ENCODE assay signal across 1 cellular context in genomic region chr19:2330632-2331284, GRCh38.
TF ChIP-seq lines count a peak whose summit lies in the region.

No MANE protein-coding gene starts in this region.

TF ChIP-seq in HEK293, 187 proteins besides CTCF, POLR2A, EP300 and RAD21 (continued from another document and continues in another):
- no peak for TF ChIP-seq ZFP41 (tag by site-specific recombination; IDR thresholded peaks at IDR 0.05; ENCODE audit: borderline replicate concordance)
- no peak for TF ChIP-seq ZNF324 (tag by site-specific recombination; IDR thresholded peaks at IDR 0.05)
- no peak for TF ChIP-seq ZNF510 (tag by site-specific recombination; IDR thresholded peaks at IDR 0.05; ENCODE audit: insufficient replicate concordance)
- TF ChIP-seq ZNF274 (IDR thresholded peaks at IDR 0.05; ENCODE audit: low read length) = no peak
- TF ChIP-seq ZNF274 (tag by site-specific recombination; IDR thresholded peaks at IDR 0.05; ENCODE audit: borderline replicate concordance) = no peak
- no peak for TF ChIP-seq RBAK (tag by site-specific recombination; IDR thresholded peaks at IDR 0.05)
- TF ChIP-seq, protein P1, sequence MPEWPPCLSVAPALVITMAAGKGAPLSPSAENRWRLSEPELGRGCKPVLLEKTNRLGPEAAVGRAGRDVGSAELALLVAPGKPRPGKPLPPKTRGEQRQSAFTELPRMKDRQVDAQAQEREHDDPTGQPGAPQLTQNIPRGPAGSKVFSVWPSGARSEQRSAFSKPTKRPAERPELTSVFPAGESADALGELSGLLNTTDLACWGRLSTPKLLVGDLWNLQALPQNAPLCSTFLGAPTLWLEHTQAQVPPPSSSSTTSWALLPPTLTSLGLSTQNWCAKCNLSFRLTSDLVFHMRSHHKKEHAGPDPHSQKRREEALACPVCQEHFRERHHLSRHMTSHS (tag by site-specific recombination; IDR thresholded peaks at IDR 0.05) = no peak
- no peak for TF ChIP-seq KLF16 (tag by site-specific recombination; IDR thresholded peaks at IDR 0.05)
- TF ChIP-seq ZBTB1 (tag by site-specific recombination; IDR thresholded peaks at IDR 0.05) = no peak
- TF ChIP-seq, protein P2, sequence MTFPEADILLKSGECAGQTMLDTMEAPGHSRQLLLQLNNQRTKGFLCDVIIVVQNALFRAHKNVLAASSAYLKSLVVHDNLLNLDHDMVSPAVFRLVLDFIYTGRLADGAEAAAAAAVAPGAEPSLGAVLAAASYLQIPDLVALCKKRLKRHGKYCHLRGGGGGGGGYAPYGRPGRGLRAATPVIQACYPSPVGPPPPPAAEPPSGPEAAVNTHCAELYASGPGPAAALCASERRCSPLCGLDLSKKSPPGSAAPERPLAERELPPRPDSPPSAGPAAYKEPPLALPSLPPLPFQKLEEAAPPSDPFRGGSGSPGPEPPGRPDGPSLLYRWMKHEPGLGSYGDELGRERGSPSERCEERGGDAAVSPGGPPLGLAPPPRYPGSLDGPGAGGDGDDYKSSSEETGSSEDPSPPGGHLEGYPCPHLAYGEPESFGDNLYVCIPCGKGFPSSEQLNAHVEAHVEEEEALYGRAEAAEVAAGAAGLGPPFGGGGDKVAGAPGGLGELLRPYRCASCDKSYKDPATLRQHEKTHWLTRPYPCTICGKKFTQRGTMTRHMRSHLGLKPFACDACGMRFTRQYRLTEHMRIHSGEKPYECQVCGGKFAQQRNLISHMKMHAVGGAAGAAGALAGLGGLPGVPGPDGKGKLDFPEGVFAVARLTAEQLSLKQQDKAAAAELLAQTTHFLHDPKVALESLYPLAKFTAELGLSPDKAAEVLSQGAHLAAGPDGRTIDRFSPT (tag by site-specific recombination; IDR thresholded peaks at IDR 0.05) = no peak
- no peak for TF ChIP-seq ZNF239 (tag by site-specific recombination; IDR thresholded peaks at IDR 0.05)
- TF ChIP-seq ZNF423 (tag by site-specific recombination; IDR thresholded peaks at IDR 0.05) = no peak
- no peak for TF ChIP-seq GLI4 (tag by site-specific recombination; IDR thresholded peaks at IDR 0.05)
- no peak for TF ChIP-seq GLI2 (tag by site-specific recombination; IDR thresholded peaks at IDR 0.05; ENCODE audit: borderline replicate concordance, low read depth)
- TF ChIP-seq ZNF501 (tag by site-specific recombination; IDR thresholded peaks at IDR 0.05) = no peak
- no peak for TF ChIP-seq SP3 (tag by site-specific recombination; IDR thresholded peaks at IDR 0.05)
- no peak for TF ChIP-seq ZBTB6 (tag by site-specific recombination; IDR thresholded peaks at IDR 0.05)
- no peak for TF ChIP-seq ZFP3 (tag by site-specific recombination; IDR thresholded peaks at IDR 0.05; ENCODE audit: low read depth)
- TF ChIP-seq ZBTB7A (tag by site-specific recombination; IDR thresholded peaks at IDR 0.05; ENCODE audit: low read depth) = no peak
- TF ChIP-seq ZNF624 (tag by site-specific recombination; IDR thresholded peaks at IDR 0.05) = no peak
- TF ChIP-seq ZNF26 (tag by site-specific recombination; IDR thresholded peaks at IDR 0.05) = no peak
- no peak for TF ChIP-seq ZNF2 (tag by site-specific recombination; IDR thresholded peaks at IDR 0.05)
- TF ChIP-seq ZNF155 (tag by site-specific recombination; IDR thresholded peaks at IDR 0.05) = no peak
- no peak for TF ChIP-seq ZBTB17 (tag by site-specific recombination; IDR thresholded peaks at IDR 0.05)
- TF ChIP-seq ZNF18 (tag by site-specific recombination; IDR thresholded peaks at IDR 0.05) = peak; percentile 5; the same call in 1 of the 2 replicates
- no peak for TF ChIP-seq PRDM1 (tag by site-specific recombination; IDR thresholded peaks at IDR 0.05)
- TF ChIP-seq ZNF280C (tag by site-specific recombination; IDR thresholded peaks at IDR 0.05) = no peak
- no peak for TF ChIP-seq HOXD13 (CRISPR knock-in tag; IDR thresholded peaks at IDR 0.05; ENCODE audit: borderline replicate concordance)
- TF ChIP-seq, protein P3, sequence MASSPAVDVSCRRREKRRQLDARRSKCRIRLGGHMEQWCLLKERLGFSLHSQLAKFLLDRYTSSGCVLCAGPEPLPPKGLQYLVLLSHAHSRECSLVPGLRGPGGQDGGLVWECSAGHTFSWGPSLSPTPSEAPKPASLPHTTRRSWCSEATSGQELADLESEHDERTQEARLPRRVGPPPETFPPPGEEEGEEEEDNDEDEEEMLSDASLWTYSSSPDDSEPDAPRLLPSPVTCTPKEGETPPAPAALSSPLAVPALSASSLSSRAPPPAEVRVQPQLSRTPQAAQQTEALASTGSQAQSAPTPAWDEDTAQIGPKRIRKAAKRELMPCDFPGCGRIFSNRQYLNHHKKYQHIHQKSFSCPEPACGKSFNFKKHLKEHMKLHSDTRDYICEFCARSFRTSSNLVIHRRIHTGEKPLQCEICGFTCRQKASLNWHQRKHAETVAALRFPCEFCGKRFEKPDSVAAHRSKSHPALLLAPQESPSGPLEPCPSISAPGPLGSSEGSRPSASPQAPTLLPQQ (tag by site-specific recombination; IDR thresholded peaks at IDR 0.05) = no peak
- no peak for TF ChIP-seq ZNF785 (tag by site-specific recombination; IDR thresholded peaks at IDR 0.05)
- no peak for TF ChIP-seq ZNF19 (tag by site-specific recombination; IDR thresholded peaks at IDR 0.05; ENCODE audit: low read depth)
- TF ChIP-seq ZNF670 (tag by site-specific recombination; IDR thresholded peaks at IDR 0.05; ENCODE audit: low read depth) = no peak
- TF ChIP-seq ZNF433 (tag by site-specific recombination; IDR thresholded peaks at IDR 0.05; ENCODE audit: low read depth) = no peak
- TF ChIP-seq EGR2 (tag by site-specific recombination; IDR thresholded peaks at IDR 0.05; ENCODE audit: low read depth) = no peak
- TF ChIP-seq ZNF791 (tag by site-specific recombination; IDR thresholded peaks at IDR 0.05) = no peak
- TF ChIP-seq HOXC10 (CRISPR knock-in tag; IDR thresholded peaks at IDR 0.05) = no peak
- TF ChIP-seq ZNF664 (tag by site-specific recombination; IDR thresholded peaks at IDR 0.05) = no peak
- peak; percentile 36 for TF ChIP-seq ZBTB20 (tag by site-specific recombination; IDR thresholded peaks at IDR 0.05)
- no peak for TF ChIP-seq ZNF777 (tag by site-specific recombination; IDR thresholded peaks at IDR 0.05; ENCODE audit: borderline replicate concordance)
- no peak for TF ChIP-seq OSR2 (tag by site-specific recombination; IDR thresholded peaks at IDR 0.05)
- TF ChIP-seq, protein P4, sequence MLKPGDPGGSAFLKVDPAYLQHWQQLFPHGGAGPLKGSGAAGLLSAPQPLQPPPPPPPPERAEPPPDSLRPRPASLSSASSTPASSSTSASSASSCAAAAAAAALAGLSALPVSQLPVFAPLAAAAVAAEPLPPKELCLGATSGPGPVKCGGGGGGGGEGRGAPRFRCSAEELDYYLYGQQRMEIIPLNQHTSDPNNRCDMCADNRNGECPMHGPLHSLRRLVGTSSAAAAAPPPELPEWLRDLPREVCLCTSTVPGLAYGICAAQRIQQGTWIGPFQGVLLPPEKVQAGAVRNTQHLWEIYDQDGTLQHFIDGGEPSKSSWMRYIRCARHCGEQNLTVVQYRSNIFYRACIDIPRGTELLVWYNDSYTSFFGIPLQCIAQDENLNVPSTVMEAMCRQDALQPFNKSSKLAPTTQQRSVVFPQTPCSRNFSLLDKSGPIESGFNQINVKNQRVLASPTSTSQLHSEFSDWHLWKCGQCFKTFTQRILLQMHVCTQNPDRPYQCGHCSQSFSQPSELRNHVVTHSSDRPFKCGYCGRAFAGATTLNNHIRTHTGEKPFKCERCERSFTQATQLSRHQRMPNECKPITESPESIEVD (tag by site-specific recombination; IDR thresholded peaks at IDR 0.05) = no peak
- no peak for TF ChIP-seq ZNF23 (tag by site-specific recombination; IDR thresholded peaks at IDR 0.05; ENCODE audit: borderline replicate concordance)
- TF ChIP-seq, protein P5, sequence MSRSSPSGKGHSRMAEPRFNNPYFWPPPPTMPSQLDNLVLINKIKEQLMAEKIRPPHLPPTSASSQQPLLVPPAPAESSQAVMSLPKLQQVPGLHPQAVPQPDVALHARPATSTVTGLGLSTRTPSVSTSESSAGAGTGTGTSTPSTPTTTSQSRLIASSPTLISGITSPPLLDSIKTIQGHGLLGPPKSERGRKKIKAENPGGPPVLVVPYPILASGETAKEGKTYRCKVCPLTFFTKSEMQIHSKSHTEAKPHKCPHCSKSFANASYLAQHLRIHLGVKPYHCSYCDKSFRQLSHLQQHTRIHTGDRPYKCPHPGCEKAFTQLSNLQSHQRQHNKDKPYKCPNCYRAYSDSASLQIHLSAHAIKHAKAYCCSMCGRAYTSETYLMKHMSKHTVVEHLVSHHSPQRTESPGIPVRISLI (tag by site-specific recombination; IDR thresholded peaks at IDR 0.05) = no peak
- TF ChIP-seq, protein P6, sequence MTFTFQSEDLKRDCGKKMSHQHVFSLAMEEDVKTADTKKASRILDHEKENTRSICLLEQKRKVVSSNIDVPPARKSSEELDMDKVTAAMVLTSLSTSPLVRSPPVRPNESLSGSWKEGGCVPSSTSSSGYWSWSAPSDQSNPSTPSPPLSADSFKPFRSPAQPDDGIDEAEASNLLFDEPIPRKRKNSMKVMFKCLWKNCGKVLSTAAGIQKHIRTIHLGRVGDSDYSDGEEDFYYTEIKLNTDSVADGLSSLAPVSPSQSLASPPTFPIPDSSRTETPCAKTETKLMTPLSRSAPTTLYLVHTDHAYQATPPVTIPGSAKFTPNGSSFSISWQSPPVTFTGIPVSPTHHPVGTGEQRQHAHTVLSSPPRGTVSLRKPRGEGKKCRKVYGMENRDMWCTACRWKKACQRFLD (tag by site-specific recombination; IDR thresholded peaks at IDR 0.05) = no peak
- TF ChIP-seq ZNF549 (tag by site-specific recombination; IDR thresholded peaks at IDR 0.05) = no peak
- TF ChIP-seq ZNF48 (tag by site-specific recombination; IDR thresholded peaks at IDR 0.05) = no peak
- TF ChIP-seq ZNF121 (tag by site-specific recombination; IDR thresholded peaks at IDR 0.05) = no peak
- TF ChIP-seq IKZF3 (tag by site-specific recombination; IDR thresholded peaks at IDR 0.05) = 0 out of 2 replicates have a peak, but pooled peaks have one; percentile 26
- TF ChIP-seq ZBTB8A (tag by site-specific recombination; IDR thresholded peaks at IDR 0.05) = 0 out of 2 replicates have a peak, but pooled peaks have one; percentile 25
- no peak for TF ChIP-seq ZNF311 (tag by site-specific recombination; IDR thresholded peaks at IDR 0.05; ENCODE audit: borderline replicate concordance)
